In the genomic region with DNA sequence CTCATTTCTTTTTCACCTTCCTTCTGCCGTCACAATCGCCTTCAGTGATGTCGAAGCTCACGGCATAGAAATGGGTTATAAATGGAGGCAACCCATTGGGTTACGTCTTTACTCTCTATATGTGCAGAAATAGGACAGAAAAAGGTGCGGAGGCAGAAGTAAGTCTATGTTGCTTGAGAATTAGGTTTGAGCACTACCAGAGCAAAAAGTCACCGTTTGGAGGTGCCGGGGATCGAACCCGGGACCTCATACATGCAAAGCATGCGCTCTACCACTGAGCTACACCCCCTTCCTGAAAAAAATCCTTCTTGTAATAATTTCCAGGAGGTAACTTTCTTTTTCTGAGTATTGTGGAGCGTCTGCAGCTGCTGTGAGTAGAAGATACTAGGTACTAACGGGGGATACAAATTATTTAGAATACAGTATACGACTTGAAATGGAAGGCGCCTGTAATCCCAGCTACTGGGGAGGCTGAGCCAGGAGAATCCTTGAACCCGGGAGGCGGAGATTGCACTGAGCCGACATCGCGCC, we compare ENCODE assay signal across 9 cellular contexts.
DNase-seq lines count a peak whose midpoint lies in the region; ATAC-seq, FAIRE-seq and TF ChIP-seq lines count a peak whose summit lies in the region.
"Had no signal": no experiment of that assay in that cellular context is flagged by ENCODE, and none has a peak within 500 bp of the region (broad histone marks: within the 10 kb centered on the region; RNA-seq: fewer than 3 reads in every experiment).

No MANE protein-coding gene starts in this region.

- DNase-seq in COLO668 (lab: John Stamatoyannopoulos, UW; ENCODE audit: unreplicated experiment) (peak; percentile 1), HK-2 (ENCODE audit: unreplicated experiment) (peak; percentile 63), SJSA1 (ENCODE audit: low read depth in 1 of 2, low spot score in 2 of 2) (peak; percentile 52 to 81), endodermal cell (peak; percentile 88), psoas muscle (no peak), NCI-H1092 (lab: John Stamatoyannopoulos, UW) (no peak), kidney (no peak)

- FAIRE-seq in kidney (lab: Jason Lieb, UNC), result no peak

- peaks cover 94% of the 10 kb centered on the region for H3K27me3 Mint-ChIP-seq in endodermal cell (ENCODE audit: insufficient read depth)

- H3K36me3 Mint-ChIP-seq in endodermal cell (ENCODE audit: low read depth), result no peaks in the 10 kb centered on the region

- intact Hi-C loops in psoas muscle (cut with DNase I), result no loop called here
- intact Hi-C loops in kidney (cut with DNase I), result no loop called here

- H3K36me3 ChIP-seq in SJSA1 (no peaks in the 10 kb centered on the region), endodermal cell (ENCODE audit: control insufficient read depth, insufficient read depth, low read length) (no peaks in the 10 kb centered on the region), psoas muscle (ENCODE audit: insufficient read depth in 1 of 2, low read depth in 1 of 2) (no peaks in the 10 kb centered on the region), kidney (ENCODE audit: control insufficient read depth in 1 of 2, insufficient read depth in 2 of 2, low read length in 2 of 2) (no peaks in the 10 kb centered on the region)

- H3K4me1 Mint-ChIP-seq in endodermal cell, result peaks cover 8% of the 10 kb centered on the region

- H3K9me3 Mint-ChIP-seq in endodermal cell, result no peaks in the 10 kb centered on the region

- H3K4me1 ChIP-seq in SJSA1 (replicated peaks) (peaks cover 6% of the 10 kb centered on the region; the same call in 1 of the 2 replicates), endodermal cell (ENCODE audit: control insufficient read depth, insufficient read depth, low read length) (no peaks in the 10 kb centered on the region), psoas muscle (no peaks in the 10 kb centered on the region), kidney (ENCODE audit: control insufficient read depth in 1 of 2, insufficient read depth in 1 of 2, low read depth in 1 of 2, low read length in 2 of 2) (no peaks in the 10 kb centered on the region)

- 5 to 9% methylated on average over 8 to 20 of the region's 20 CpGs for WGBS in endodermal cell (ENCODE audit: insufficient coverage in 1 of 2, insufficient read length in 1 of 2), 2 experiments
- 7 to 9% (median 8%) methylated on average over 20 of the region's 20 CpGs for WGBS in psoas muscle, 3 donors

- no peak overlapping the region for H3K27ac Mint-ChIP-seq in endodermal cell

- no peak overlapping the region for H3K27ac ChIP-seq in SJSA1
- no peak overlapping the region for H3K27ac ChIP-seq in endodermal cell (ENCODE audit: low read depth, low read length)
- H3K27ac ChIP-seq in psoas muscle, result no peak overlapping the region
- no peak overlapping the region for H3K27ac ChIP-seq in kidney (ENCODE audit: low read depth in 2 of 2, low read length in 2 of 2)
- H3K27ac ChIP-seq: skin epidermis had no signal

- peak overlapping the region; percentile 73 for H3K4me3 Mint-ChIP-seq in endodermal cell

- no peaks in the 10 kb centered on the region for H3K9me3 ChIP-seq in SJSA1 (replicated peaks)
- no peaks in the 10 kb centered on the region for H3K9me3 ChIP-seq in endodermal cell (ENCODE audit: control insufficient read depth, low read length)
- peaks cover 2% of the 10 kb centered on the region for H3K9me3 ChIP-seq in psoas muscle
- H3K9me3 ChIP-seq in kidney (ENCODE audit: control insufficient read depth in 1 of 2, low read length in 2 of 2), result peaks cover 0 to 5% of the 10 kb centered on the region in 2 donors

- H3K9ac ChIP-seq in endodermal cell (ENCODE audit: extremely low read depth, low read length, poor library complexity, severe bottlenecking), result peak overlapping the region; percentile 46
- no peak overlapping the region for H3K9ac ChIP-seq in kidney (ENCODE audit: low read length in 2 of 2)

- TF ChIP-seq CTCF in endodermal cell (conservative IDR thresholded peaks at IDR 0.05) (no peak), psoas muscle (IDR thresholded peaks at IDR 0.05) (no peak), kidney (IDR thresholded peaks at IDR 0.05; ENCODE audit: borderline replicate concordance, extremely low read depth, insufficient read depth) (no peak)

- H3K4me3 ChIP-seq in SJSA1 (peak overlapping the region; percentile 27), endodermal cell (ENCODE audit: low read length) (peak overlapping the region; percentile 94), psoas muscle (peak overlapping the region; percentile 16), kidney (ENCODE audit: low read length in 2 of 2) (no peak overlapping the region)

- peaks cover 53% of the 10 kb centered on the region for H3K27me3 ChIP-seq in SJSA1 (replicated peaks)
- peaks cover 72% of the 10 kb centered on the region for H3K27me3 ChIP-seq in endodermal cell (ENCODE audit: control insufficient read depth, insufficient read depth, low read length, poor library complexity, severe bottlenecking)
- H3K27me3 ChIP-seq in psoas muscle (ENCODE audit: insufficient read depth in 3 of 3, low read length in 2 of 3), result peaks cover 12 to 100% (median 29%) of the 10 kb centered on the region in 3 donors

- no peak for ATAC-seq in psoas muscle
- ATAC-seq in GM21528 (IDR thresholded peaks at IDR 0.05; ENCODE audit: low FRiP score, unreplicated experiment), result no peak

Comparison
In these comparisons a context has a peak if more than half of its experiments do, and no peak if none do; other contexts are left out.
1. DNase-seq: peak in COLO668 (single experiment), HK-2 (single experiment), SJSA1 (2 of 2) and endodermal cell (single experiment); none in psoas muscle (0 of 2), NCI-H1092 (single experiment) and kidney (single experiment).
2. H3K4me3 ChIP-seq: peak in SJSA1 (single experiment), endodermal cell (single experiment) and psoas muscle (single experiment); none in kidney (0 of 2).